ENCODE assay signal across 1 cellular context in genomic region chr10:3789621-3790020, GRCh38.
TF ChIP-seq lines count a peak whose summit lies in the region.

No MANE protein-coding gene starts in this region.

TF ChIP-seq in HEK293, 187 proteins besides CTCF, POLR2A, EP300 and RAD21 (continued from another document):
- peak; percentile 43; the same call in 1 of the 2 replicates for TF ChIP-seq ZNF280D (tag by site-specific recombination; IDR thresholded peaks at IDR 0.05)
- TF ChIP-seq, protein P1, sequence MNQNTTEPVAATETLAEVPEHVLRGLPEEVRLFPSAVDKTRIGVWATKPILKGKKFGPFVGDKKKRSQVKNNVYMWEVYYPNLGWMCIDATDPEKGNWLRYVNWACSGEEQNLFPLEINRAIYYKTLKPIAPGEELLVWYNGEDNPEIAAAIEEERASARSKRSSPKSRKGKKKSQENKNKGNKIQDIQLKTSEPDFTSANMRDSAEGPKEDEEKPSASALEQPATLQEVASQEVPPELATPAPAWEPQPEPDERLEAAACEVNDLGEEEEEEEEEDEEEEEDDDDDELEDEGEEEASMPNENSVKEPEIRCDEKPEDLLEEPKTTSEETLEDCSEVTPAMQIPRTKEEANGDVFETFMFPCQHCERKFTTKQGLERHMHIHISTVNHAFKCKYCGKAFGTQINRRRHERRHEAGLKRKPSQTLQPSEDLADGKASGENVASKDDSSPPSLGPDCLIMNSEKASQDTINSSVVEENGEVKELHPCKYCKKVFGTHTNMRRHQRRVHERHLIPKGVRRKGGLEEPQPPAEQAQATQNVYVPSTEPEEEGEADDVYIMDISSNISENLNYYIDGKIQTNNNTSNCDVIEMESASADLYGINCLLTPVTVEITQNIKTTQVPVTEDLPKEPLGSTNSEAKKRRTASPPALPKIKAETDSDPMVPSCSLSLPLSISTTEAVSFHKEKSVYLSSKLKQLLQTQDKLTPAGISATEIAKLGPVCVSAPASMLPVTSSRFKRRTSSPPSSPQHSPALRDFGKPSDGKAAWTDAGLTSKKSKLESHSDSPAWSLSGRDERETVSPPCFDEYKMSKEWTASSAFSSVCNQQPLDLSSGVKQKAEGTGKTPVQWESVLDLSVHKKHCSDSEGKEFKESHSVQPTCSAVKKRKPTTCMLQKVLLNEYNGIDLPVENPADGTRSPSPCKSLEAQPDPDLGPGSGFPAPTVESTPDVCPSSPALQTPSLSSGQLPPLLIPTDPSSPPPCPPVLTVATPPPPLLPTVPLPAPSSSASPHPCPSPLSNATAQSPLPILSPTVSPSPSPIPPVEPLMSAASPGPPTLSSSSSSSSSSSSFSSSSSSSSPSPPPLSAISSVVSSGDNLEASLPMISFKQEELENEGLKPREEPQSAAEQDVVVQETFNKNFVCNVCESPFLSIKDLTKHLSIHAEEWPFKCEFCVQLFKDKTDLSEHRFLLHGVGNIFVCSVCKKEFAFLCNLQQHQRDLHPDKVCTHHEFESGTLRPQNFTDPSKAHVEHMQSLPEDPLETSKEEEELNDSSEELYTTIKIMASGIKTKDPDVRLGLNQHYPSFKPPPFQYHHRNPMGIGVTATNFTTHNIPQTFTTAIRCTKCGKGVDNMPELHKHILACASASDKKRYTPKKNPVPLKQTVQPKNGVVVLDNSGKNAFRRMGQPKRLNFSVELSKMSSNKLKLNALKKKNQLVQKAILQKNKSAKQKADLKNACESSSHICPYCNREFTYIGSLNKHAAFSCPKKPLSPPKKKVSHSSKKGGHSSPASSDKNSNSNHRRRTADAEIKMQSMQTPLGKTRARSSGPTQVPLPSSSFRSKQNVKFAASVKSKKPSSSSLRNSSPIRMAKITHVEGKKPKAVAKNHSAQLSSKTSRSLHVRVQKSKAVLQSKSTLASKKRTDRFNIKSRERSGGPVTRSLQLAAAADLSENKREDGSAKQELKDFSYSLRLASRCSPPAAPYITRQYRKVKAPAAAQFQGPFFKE (tag by site-specific recombination; IDR thresholded peaks at IDR 0.05; ENCODE audit: borderline replicate concordance): no peak
- TF ChIP-seq ZSCAN23 (tag by site-specific recombination; IDR thresholded peaks at IDR 0.05): no peak
- TF ChIP-seq ZNF449 (tag by site-specific recombination; IDR thresholded peaks at IDR 0.05): no peak
- TF ChIP-seq KLF1 (tag by site-specific recombination; IDR thresholded peaks at IDR 0.05): no peak
- TF ChIP-seq ZNF266 (tag by site-specific recombination; IDR thresholded peaks at IDR 0.05; ENCODE audit: low read depth): no peak
- no peak for TF ChIP-seq ZNF121 (tag by site-specific recombination; IDR thresholded peaks at IDR 0.05)
- TF ChIP-seq ZNF549 (tag by site-specific recombination; IDR thresholded peaks at IDR 0.05): no peak
- TF ChIP-seq ZNF626 (tag by site-specific recombination; IDR thresholded peaks at IDR 0.05): no peak
- TF ChIP-seq, protein P2, sequence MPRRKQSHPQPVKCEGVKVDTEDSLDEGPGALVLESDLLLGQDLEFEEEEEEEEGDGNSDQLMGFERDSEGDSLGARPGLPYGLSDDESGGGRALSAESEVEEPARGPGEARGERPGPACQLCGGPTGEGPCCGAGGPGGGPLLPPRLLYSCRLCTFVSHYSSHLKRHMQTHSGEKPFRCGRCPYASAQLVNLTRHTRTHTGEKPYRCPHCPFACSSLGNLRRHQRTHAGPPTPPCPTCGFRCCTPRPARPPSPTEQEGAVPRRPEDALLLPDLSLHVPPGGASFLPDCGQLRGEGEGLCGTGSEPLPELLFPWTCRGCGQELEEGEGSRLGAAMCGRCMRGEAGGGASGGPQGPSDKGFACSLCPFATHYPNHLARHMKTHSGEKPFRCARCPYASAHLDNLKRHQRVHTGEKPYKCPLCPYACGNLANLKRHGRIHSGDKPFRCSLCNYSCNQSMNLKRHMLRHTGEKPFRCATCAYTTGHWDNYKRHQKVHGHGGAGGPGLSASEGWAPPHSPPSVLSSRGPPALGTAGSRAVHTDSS (tag by site-specific recombination; IDR thresholded peaks at IDR 0.05): no peak
- no peak for TF ChIP-seq ZNF211 (tag by site-specific recombination; IDR thresholded peaks at IDR 0.05; ENCODE audit: low read depth)
- TF ChIP-seq, protein P3, sequence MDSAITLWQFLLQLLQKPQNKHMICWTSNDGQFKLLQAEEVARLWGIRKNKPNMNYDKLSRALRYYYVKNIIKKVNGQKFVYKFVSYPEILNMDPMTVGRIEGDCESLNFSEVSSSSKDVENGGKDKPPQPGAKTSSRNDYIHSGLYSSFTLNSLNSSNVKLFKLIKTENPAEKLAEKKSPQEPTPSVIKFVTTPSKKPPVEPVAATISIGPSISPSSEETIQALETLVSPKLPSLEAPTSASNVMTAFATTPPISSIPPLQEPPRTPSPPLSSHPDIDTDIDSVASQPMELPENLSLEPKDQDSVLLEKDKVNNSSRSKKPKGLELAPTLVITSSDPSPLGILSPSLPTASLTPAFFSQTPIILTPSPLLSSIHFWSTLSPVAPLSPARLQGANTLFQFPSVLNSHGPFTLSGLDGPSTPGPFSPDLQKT (IDR thresholded peaks at IDR 0.05; ENCODE audit: borderline replicate concordance, low read depth, low read length): no peak
- peak; percentile 60; the same call in 1 of the 2 replicates for TF ChIP-seq TRIM28 (IDR thresholded peaks at IDR 0.05; ENCODE audit: borderline replicate concordance, low read length)
- TF ChIP-seq SETDB1 (IDR thresholded peaks at IDR 0.05; ENCODE audit: insufficient read length, low read length): peak; percentile 94
- no peak for TF ChIP-seq ZNF544 (tag by site-specific recombination; IDR thresholded peaks at IDR 0.05)
